In genomic region chr22:21446128-21446826, GRCh38 we compare ENCODE assay signal across 1 cellular context.
TF ChIP-seq lines count a peak whose summit lies in the region.

No MANE protein-coding gene starts in this region.

TF ChIP-seq in K562, 482 proteins besides CTCF, POLR2A, EP300 and RAD21 (continued from another document and continues in another):
- TF ChIP-seq ZNF785 (CRISPR knock-in tag; IDR thresholded peaks at IDR 0.05) (no peak), ZNF280A (IDR thresholded peaks at IDR 0.05; ENCODE audit: low read depth, partially characterized antibody) (no peak), ZNF561 (CRISPR knock-in tag; conservative IDR thresholded peaks at IDR 0.05) (no peak), ARID1B (IDR thresholded peaks at IDR 0.05) (no peak), CBFA2T2 (conservative IDR thresholded peaks at IDR 0.05) (no peak), ZBTB12 (CRISPR knock-in tag; IDR thresholded peaks at IDR 0.05) (no peak), NR2C1 (IDR thresholded peaks at IDR 0.05) (no peak), NR2C1 (tag; IDR thresholded peaks at IDR 0.05) (no peak), PRDM10 (IDR thresholded peaks at IDR 0.05; ENCODE audit: partially characterized antibody) (no peak), MXI1 (IDR thresholded peaks at IDR 0.05; ENCODE audit: low read depth, low read length) (no peak), ZNF76 (CRISPR knock-in tag; IDR thresholded peaks at IDR 0.05; ENCODE audit: borderline replicate concordance) (no peak), ZHX1 (conservative IDR thresholded peaks at IDR 0.05; ENCODE audit: low read length) (no peak), ZNF354B (CRISPR knock-in tag; IDR thresholded peaks at IDR 0.05) (no peak), RFX1 (IDR thresholded peaks at IDR 0.05) (no peak), ZNF778 (CRISPR knock-in tag; IDR thresholded peaks at IDR 0.05) (no peak), RBBP5 (IDR thresholded peaks at IDR 0.05; ENCODE audit: borderline replicate concordance, insufficient read depth, low read length, poor library complexity, severe bottlenecking) (no peak), CHCHD3 (CRISPR knock-in tag; IDR thresholded peaks at IDR 0.05) (no peak), OTX1 (CRISPR knock-in tag; IDR thresholded peaks at IDR 0.05) (no peak), FOXO4 (CRISPR knock-in tag; IDR thresholded peaks at IDR 0.05) (0 out of 2 replicates have a peak, but pooled peaks have one; percentile 22), ID3 (CRISPR knock-in tag; IDR thresholded peaks at IDR 0.05) (no peak), ID3 (tag; IDR thresholded peaks at IDR 0.05) (no peak), ZKSCAN1 (IDR thresholded peaks at IDR 0.05; ENCODE audit: low read depth, low read length) (no peak; the same call in 1 of the 2 replicates), CREBBP (IDR thresholded peaks at IDR 0.05; ENCODE audit: low read depth, low read length) (no peak), ZBED1 (IDR thresholded peaks at IDR 0.05) (no peak; the same call in 1 of the 2 replicates), ZNF121 (CRISPR knock-in tag; conservative IDR thresholded peaks at IDR 0.05) (no peak), PHB2 (IDR thresholded peaks at IDR 0.05; ENCODE audit: low read depth) (no peak), NEUROD1 (IDR thresholded peaks at IDR 0.05; ENCODE audit: borderline replicate concordance, low read depth, low read length, partially characterized antibody) (no peak), XRCC4 (IDR thresholded peaks at IDR 0.05; ENCODE audit: extremely low read depth, insufficient read depth, insufficient read length) (no peak), ZNF717 (CRISPR knock-in tag; IDR thresholded peaks at IDR 0.05) (no peak), GTF2A2 (tag; IDR thresholded peaks at IDR 0.05) (no peak), MYNN (IDR thresholded peaks at IDR 0.05) (0 out of 2 replicates have a peak, but pooled peaks have one; percentile 17), MYNN (CRISPR knock-in tag; IDR thresholded peaks at IDR 0.05) (no peak), STAT5A (IDR thresholded peaks at IDR 0.05; ENCODE audit: borderline replicate concordance, low read length) (no peak), ZNF324 (CRISPR knock-in tag; IDR thresholded peaks at IDR 0.05) (no peak), SMARCA5 (IDR thresholded peaks at IDR 0.05) (no peak), SMC3 (conservative IDR thresholded peaks at IDR 0.05; ENCODE audit: insufficient read depth, low read depth, low read length) (no peak), PATZ1 (CRISPR knock-in tag; IDR thresholded peaks at IDR 0.05; ENCODE audit: borderline replicate concordance) (no peak), GATA2 (CRISPR knock-in tag; IDR thresholded peaks at IDR 0.05) (no peak), MED1 (CRISPR knock-in tag; IDR thresholded peaks at IDR 0.05; ENCODE audit: borderline replicate concordance) (no peak), CAMTA2 (CRISPR knock-in tag; conservative IDR thresholded peaks at IDR 0.05) (no peak), FOXK2 (conservative IDR thresholded peaks at IDR 0.05 in 1 of 2, IDR thresholded peaks at IDR 0.05 in 1 of 2; ENCODE audit: low read depth in 2 of 2) (no peak), SMARCE1 (IDR thresholded peaks at IDR 0.05) (no peak), ZC3H8 (IDR thresholded peaks at IDR 0.05) (no peak), CUX1 (CRISPR knock-in tag; IDR thresholded peaks at IDR 0.05) (no peak), ZBTB33 (CRISPR knock-in tag; IDR thresholded peaks at IDR 0.05) (peak; percentile 96), DACH1 (IDR thresholded peaks at IDR 0.05; ENCODE audit: partially characterized antibody) (no peak)
